Comparison of ENCODE assay signal across 19 cellular contexts in genomic region chr14:89327771-89328212, GRCh38.
DNase-seq lines count a peak whose midpoint lies in the region; TF ChIP-seq lines count a peak whose summit lies in the region.
"Had no signal": no experiment of that assay in that cellular context is flagged by ENCODE, and none has a peak within 500 bp of the region (broad histone marks: within the 10 kb centered on the region; RNA-seq: fewer than 3 reads in every experiment).

No MANE protein-coding gene starts in this region.

- H3K4me3 ChIP-seq in fibroblast of mammary gland (ENCODE audit: control insufficient read depth, low read depth, low read length), result no peak overlapping the region
- H3K4me3 ChIP-seq in skeletal muscle satellite cell (ENCODE audit: low read length), result no peak overlapping the region
- H3K4me3 ChIP-seq in brain microvascular endothelial cell (ENCODE audit: low read depth, low read length), result no peak overlapping the region
- H3K4me3 ChIP-seq: adrenal gland, heart right ventricle, mucosa of descending colon, PC-9, tibial artery had no signal

- H3K9ac ChIP-seq in skeletal muscle satellite cell (ENCODE audit: low read depth, low read length), result no peak overlapping the region

- TF ChIP-seq CTCF in fibroblast of mammary gland (conservative IDR thresholded peaks at IDR 0.05; ENCODE audit: control insufficient read depth, insufficient read depth, low read depth, low read length) (no peak), brain microvascular endothelial cell (IDR thresholded peaks at IDR 0.05; ENCODE audit: low read depth, low read length, missing control alignments) (no peak)

- in situ Hi-C loops in brain microvascular endothelial cell (cut with HindIII; ENCODE audit: low pct_ligation_motif_present, low sequenced_read_pairs), result no loop called here

- H3K4me2 ChIP-seq in skeletal muscle satellite cell (ENCODE audit: low read length), result peak overlapping the region; percentile 24
- H3K4me2 ChIP-seq: PC-9 had no signal

- DNase-seq in DMS153 (lab: John Stamatoyannopoulos, UW) (peak; percentile 24), DMS153 treated with DMSO at 0.1 percent for 48 hours (lab: John Stamatoyannopoulos, UW; ENCODE audit: unreplicated experiment) (no peak), NCI-H748 treated with DMSO at 0.1 percent for 48 hours (lab: John Stamatoyannopoulos, UW) (peak; percentile 55), fibroblast of mammary gland (ENCODE audit: low read depth) (peak; percentile 60), ecto neural progenitor cell (ENCODE audit: low spot score) (no peak), NCI-H774 (lab: John Stamatoyannopoulos, UW) (no peak), brain microvascular endothelial cell (no peak)
- DNase-seq: activated CD8-positive, alpha-beta T cell treated with anti-CD3 and anti-CD28 coated beads for 36 hours; adrenal gland; CD8-positive, alpha-beta memory T cell; heart right ventricle; KG1; mucosa of descending colon; NCI-H446 treated with DMSO at 0.1 percent for 48 hours; PC-9; stimulated activated CD4-positive, alpha-beta T cell treated with anti-CD3 and anti-CD28 coated beads, Interleukin-4, amount 100 ng/mL, for 4 hours; tibial artery had no signal

- H3K9me3 ChIP-seq in skeletal muscle satellite cell (replicated peaks; ENCODE audit: low read length), result no peaks in the 10 kb centered on the region
- H3K9me3 ChIP-seq: adrenal gland, heart right ventricle, mucosa of descending colon, tibial artery had no signal

- H3K27ac ChIP-seq in brain microvascular endothelial cell, result no peak overlapping the region
- H3K27ac ChIP-seq: 22Rv1, heart right ventricle, PC-9, tibial artery had no signal

- H3K27me3 ChIP-seq in skeletal muscle satellite cell (ENCODE audit: control insufficient read depth, insufficient read depth, low read length) (no peaks in the 10 kb centered on the region), brain microvascular endothelial cell (replicated peaks) (no peaks in the 10 kb centered on the region)
- H3K27me3 ChIP-seq: adrenal gland, heart right ventricle, tibial artery had no signal

- peaks cover 10% of the 10 kb centered on the region for H3K36me3 ChIP-seq in skeletal muscle satellite cell (ENCODE audit: insufficient read depth, low read length)
- no peaks in the 10 kb centered on the region for H3K36me3 ChIP-seq in brain microvascular endothelial cell (replicated peaks)
- H3K36me3 ChIP-seq: adrenal gland, tibial artery had no signal

- H3K4me1 ChIP-seq in skeletal muscle satellite cell (ENCODE audit: control insufficient read depth, insufficient read depth, low read length), result peaks cover 47% of the 10 kb centered on the region

Comparison
In these comparisons a context has a peak if more than half of its experiments do, and no peak if none do; other contexts are left out.
1. DNase-seq: peak in DMS153 (single experiment), NCI-H748 treated with DMSO at 0.1 percent for 48 hours (single experiment) and fibroblast of mammary gland (single experiment); none in DMS153 treated with DMSO at 0.1 percent for 48 hours (single experiment), ecto neural progenitor cell (single experiment), NCI-H774 (single experiment) and brain microvascular endothelial cell (single experiment).